In genomic region chr10:86592413-86592812, GRCh38 we compare ENCODE assay signal across 16 cellular contexts.
DNase-seq lines count a peak whose midpoint lies in the region; ATAC-seq and TF ChIP-seq lines count a peak whose summit lies in the region.
"Had no signal": no experiment of that assay in that cellular context is flagged by ENCODE, and none has a peak within 500 bp of the region (broad histone marks: within the 10 kb centered on the region; RNA-seq: fewer than 3 reads in every experiment).

No MANE protein-coding gene starts in this region.

- H3K27ac ChIP-seq in mammary epithelial cell (ENCODE audit: insufficient read depth, low read depth, low read length): no peak overlapping the region
- no peak overlapping the region for H3K27ac ChIP-seq in transverse colon
- H3K27ac ChIP-seq in vagina: no peak overlapping the region
- H3K27ac ChIP-seq: body of pancreas, esophagus muscularis mucosa had no signal

- in situ Hi-C loops in mammary epithelial cell (cut with MboI; ENCODE audit: low sequenced_read_pairs in 2 of 2) (no loop called here), transverse colon (cut with MboI; ENCODE audit: low pct_ligation_motif_present in 1 of 4, low pct_unique_long_range_greater_than_20kb in 1 of 4, low sequenced_read_pairs in 3 of 4) (loop anchor here in 1 of 4 donors (25.0 kb wide), 1 partner anchor 205 kb away; no protein-coding TSS in a partner anchor)

- H3K36me3 ChIP-seq in BJ (ENCODE audit: control insufficient read depth, insufficient read depth, low read length) (no peaks in the 10 kb centered on the region), mammary epithelial cell (ENCODE audit: insufficient read depth, low read length) (no peaks in the 10 kb centered on the region), transverse colon (no peaks in the 10 kb centered on the region), vagina (no peaks in the 10 kb centered on the region)
- H3K36me3 ChIP-seq: esophagus muscularis mucosa had no signal

- H3K4me1 ChIP-seq in mammary epithelial cell (ENCODE audit: insufficient read depth, low read length) (no peaks in the 10 kb centered on the region), transverse colon (no peaks in the 10 kb centered on the region), vagina (no peaks in the 10 kb centered on the region)
- H3K4me1 ChIP-seq: body of pancreas, esophagus muscularis mucosa had no signal

- intact Hi-C loops in mammary epithelial cell (cut with micrococcal nuclease) (loop anchor here (1.0 kb wide), 1 partner anchor 92 kb away; no protein-coding TSS in a partner anchor), transverse colon (cut with DNase I; ENCODE audit: low total_unique reads) (no loop called here), vagina (cut with DNase I) (no loop called here)

- H3K79me2 ChIP-seq in mammary epithelial cell (ENCODE audit: insufficient read depth, low read length): no peaks in the 10 kb centered on the region

- TF ChIP-seq POLR2A in transverse colon (IDR thresholded peaks at IDR 0.05) (no peak), vagina (IDR thresholded peaks at IDR 0.05) (no peak)

- 85% methylated on average over 4 of the region's 4 CpGs for WGBS in mammary epithelial cell (ENCODE audit: low coverage, missing lambda C conversion rate)
- 62% methylated on average over 4 of the region's 4 CpGs; no CpG with 5 or more reads in 1 of the 2 donors for WGBS in transverse colon (ENCODE audit: low coverage in 1 of 2), 2 donors

- DNase-seq in BJ (ENCODE audit: low read depth): no peak
- peak; percentile 43 for DNase-seq in HuH-7 (ENCODE audit: low spot score)
- DNase-seq in mammary epithelial cell: peak; percentile 67
- no peak for DNase-seq in left lobe of liver (ENCODE audit: low spot score)
- no peak for DNase-seq in T-helper 17 cell
- no peak for DNase-seq in transverse colon
- DNase-seq in T-helper 1 cell: no peak
- no peak for DNase-seq in vagina (ENCODE audit: extremely low spot score in 2 of 2)
- DNase-seq: activated CD4-positive, alpha-beta memory T cell treated with anti-CD3 and anti-CD28 coated beads for 36 hours; activated effector memory CD4-positive, alpha-beta T cell treated with Interleukin-2 at 50 U/mL for 16 hours; NCI-H1092 treated with DMSO at 0.1 percent for 48 hours; stimulated activated naive CD8-positive, alpha-beta T cell treated with anti-CD3 and anti-CD28 coated beads, Interleukin-15, amount 100 ng/mL, for 72 hours; T-helper 2 cell had no signal

- no peaks in the 10 kb centered on the region for H4K20me1 ChIP-seq in mammary epithelial cell (ENCODE audit: insufficient read depth, low read length)

- TF ChIP-seq EP300 in transverse colon (IDR thresholded peaks at IDR 0.05; ENCODE audit: low read depth): no peak

- 0 out of 2 replicates have a peak, but pooled peaks have one; percentile 5 for TF ChIP-seq CTCF in BJ (IDR thresholded peaks at IDR 0.05; ENCODE audit: insufficient read depth, low read depth, low read length)
- TF ChIP-seq CTCF in mammary epithelial cell (conservative IDR thresholded peaks at IDR 0.05 in 1 of 2, IDR thresholded peaks at IDR 0.05 in 1 of 2; ENCODE audit: extremely low read depth in 1 of 2, insufficient read depth in 1 of 2, low read depth in 1 of 2, low read length in 2 of 2): peak in 1 of 2 donors; percentile 35
- no peak for TF ChIP-seq CTCF in transverse colon (IDR thresholded peaks at IDR 0.05)
- TF ChIP-seq CTCF in vagina (IDR thresholded peaks at IDR 0.05): no peak

- H3K9ac ChIP-seq in mammary epithelial cell (ENCODE audit: insufficient read depth, low read length): no peak overlapping the region

- dilution Hi-C loops in mammary epithelial cell (cut with HindIII; ENCODE audit: low sequenced_read_pairs): no loop called here

- H3K27me3 Mint-ChIP-seq in T-helper 17 cell: no peaks in the 10 kb centered on the region
- H3K27me3 Mint-ChIP-seq: activated CD4-positive, alpha-beta memory T cell treated with anti-CD3 and anti-CD28 coated beads for 36 hours; stimulated activated naive CD8-positive, alpha-beta T cell treated with anti-CD3 and anti-CD28 coated beads, Interleukin-15, amount 100 ng/mL, for 72 hours had no signal

- CTCF ChIA-PET in BJ (lab: Yijun Ruan, JAX): interaction anchor here (0.9 to 1.1 kb wide), 2 partner anchors 192 to 216 kb away, joined by 3 read pairs; no protein-coding TSS in a partner anchor
- CTCF ChIA-PET in mammary epithelial cell (lab: Charles Lee; ENCODE audit: low non-redundant PET): no interaction called here

- no peaks in the 10 kb centered on the region for H3K36me3 Mint-ChIP-seq in T-helper 17 cell (ENCODE audit: low read depth)
- H3K36me3 Mint-ChIP-seq: activated CD4-positive, alpha-beta memory T cell treated with anti-CD3 and anti-CD28 coated beads for 36 hours; CD14-positive monocyte had no signal

- H3K27me3 ChIP-seq in BJ (ENCODE audit: control insufficient read depth, insufficient read depth, low read length) (no peaks in the 10 kb centered on the region), mammary epithelial cell (ENCODE audit: insufficient read depth, low read length) (no peaks in the 10 kb centered on the region), transverse colon (no peaks in the 10 kb centered on the region), vagina (no peaks in the 10 kb centered on the region)
- H3K27me3 ChIP-seq: body of pancreas, esophagus muscularis mucosa had no signal

- BruUV-seq in mammary epithelial cell (replicated peaks; lab: Mats Ljungman, UMichigan): no TSS peak

- no peaks in the 10 kb centered on the region for H3K9me3 ChIP-seq in mammary epithelial cell (replicated peaks; ENCODE audit: insufficient read depth, low read length)
- no peaks in the 10 kb centered on the region for H3K9me3 ChIP-seq in T-helper 17 cell (ENCODE audit: control insufficient read depth, low read length, poor library complexity, severe bottlenecking)
- no peaks in the 10 kb centered on the region for H3K9me3 ChIP-seq in transverse colon
- no peaks in the 10 kb centered on the region for H3K9me3 ChIP-seq in vagina
- H3K9me3 ChIP-seq: body of pancreas, esophagus muscularis mucosa had no signal

- POLR2A ChIA-PET in BJ (lab: Charles Lee): no interaction called here

- H3K27ac Mint-ChIP-seq in T-helper 17 cell: no peak overlapping the region
- H3K27ac Mint-ChIP-seq: activated CD4-positive, alpha-beta memory T cell treated with anti-CD3 and anti-CD28 coated beads for 36 hours had no signal

- no peak overlapping the region for H3K4me3 Mint-ChIP-seq in T-helper 17 cell
- H3K4me3 Mint-ChIP-seq: activated CD4-positive, alpha-beta memory T cell treated with anti-CD3 and anti-CD28 coated beads for 36 hours; CD14-positive monocyte; stimulated activated naive CD8-positive, alpha-beta T cell treated with anti-CD3 and anti-CD28 coated beads, Interleukin-15, amount 100 ng/mL, for 72 hours had no signal

- no peaks in the 10 kb centered on the region for H3K4me1 Mint-ChIP-seq in T-helper 17 cell
- H3K4me1 Mint-ChIP-seq: stimulated activated naive CD8-positive, alpha-beta T cell treated with anti-CD3 and anti-CD28 coated beads, Interleukin-15, amount 100 ng/mL, for 72 hours had no signal

- no peak overlapping the region for H2AFZ ChIP-seq in mammary epithelial cell (ENCODE audit: low read depth, low read length)

- peak; percentile 96 for ATAC-seq in left lobe of liver
- ATAC-seq in T-helper 17 cell: no peak
- ATAC-seq: body of pancreas; stimulated activated naive CD8-positive, alpha-beta T cell treated with anti-CD3 and anti-CD28 coated beads, Interleukin-15, amount 100 ng/mL, for 72 hours had no signal

- no peak overlapping the region for H3K4me2 ChIP-seq in mammary epithelial cell (ENCODE audit: insufficient read depth, low read depth, low read length)

- H3K4me3 ChIP-seq in BJ (ENCODE audit: low read depth, low read length) (no peak overlapping the region), mammary epithelial cell (replicated peaks in 1 of 3; ENCODE audit: insufficient read depth in 1 of 3, low read depth in 2 of 3, low read length in 3 of 3) (no peak overlapping the region), transverse colon (no peak overlapping the region), vagina (no peak overlapping the region)
- H3K4me3 ChIP-seq: body of pancreas, esophagus muscularis mucosa had no signal

Comparison
In these comparisons a context has a peak if more than half of its experiments do, and no peak if none do; other contexts are left out.
1. DNase-seq: peak in HuH-7 (single experiment) and mammary epithelial cell (single experiment); none in BJ (single experiment), left lobe of liver (single experiment), T-helper 17 cell (0 of 3), transverse colon (single experiment), T-helper 1 cell (0 of 5) and vagina (0 of 2).